In the genomic region with DNA sequence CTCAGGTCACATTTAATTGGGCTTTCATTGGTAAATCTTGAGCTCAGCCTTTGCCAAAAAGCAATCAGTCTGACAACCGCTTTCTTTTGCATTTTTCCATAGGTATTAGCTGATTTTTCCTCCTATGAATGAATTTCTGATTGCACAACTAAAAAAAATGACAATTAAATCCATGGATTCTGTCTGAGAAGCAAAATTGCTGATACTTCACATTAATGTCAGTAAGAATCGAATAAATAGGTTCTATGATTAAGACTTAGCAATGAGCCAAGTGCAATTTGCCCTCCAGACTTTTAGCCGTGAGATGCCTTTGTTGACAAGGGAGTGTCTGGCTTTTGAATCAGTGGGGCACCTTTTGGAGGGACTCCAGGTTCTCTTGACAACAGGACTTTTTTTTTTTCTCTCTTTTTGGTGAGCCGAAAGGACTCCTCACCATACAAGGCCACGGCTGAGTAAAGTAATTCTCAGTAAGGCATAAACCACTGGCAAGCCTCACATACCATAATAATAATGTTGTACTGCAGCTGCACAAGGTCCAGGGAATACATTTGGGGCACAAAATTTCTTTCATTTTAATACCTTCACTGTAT, we compare ENCODE assay signal across 13 cellular contexts.
DNase-seq lines count a peak whose midpoint lies in the region; ATAC-seq lines count a peak whose summit lies in the region.
"Had no signal": no experiment of that assay in that cellular context is flagged by ENCODE, and none has a peak within 500 bp of the region (broad histone marks: within the 10 kb centered on the region; RNA-seq: fewer than 3 reads in every experiment).

No MANE protein-coding gene starts in this region.

- 0 out of 2 replicates have a peak overlapping the region, but pooled peaks have one; percentile 12 for H3K27ac ChIP-seq in SK-N-MC
- H3K27ac ChIP-seq in muscle layer of colon (ENCODE audit: low read depth, low read length): peak overlapping the region; percentile 92
- H3K27ac ChIP-seq: BLaER1 had no signal

- peak overlapping the region; percentile 20; the same call in 1 of the 2 replicates for H3K4me3 ChIP-seq in SK-N-MC
- H3K4me3 ChIP-seq in muscle layer of colon (ENCODE audit: low read depth in 1 of 2, low read length in 2 of 2): peak overlapping the region in 1 of 2 donors; percentile 31
- H3K4me3 ChIP-seq: BLaER1 had no signal

- H3K9me3 ChIP-seq in SK-N-MC (ENCODE audit: low read depth, low read length) (no peaks in the 10 kb centered on the region), muscle layer of colon (ENCODE audit: low read length) (no peaks in the 10 kb centered on the region)
- H3K9me3 ChIP-seq: BLaER1 had no signal

- H3K36me3 ChIP-seq in SK-N-MC (ENCODE audit: insufficient read depth, low read length) (no peaks in the 10 kb centered on the region), muscle layer of colon (ENCODE audit: insufficient read depth, low read length) (no peaks in the 10 kb centered on the region)
- H3K36me3 ChIP-seq: BLaER1 had no signal

- DNase-seq in ELF-1 (ENCODE audit: low read depth, low spot score) (peak; percentile 53), NCI-H1930 (lab: John Stamatoyannopoulos, UW) (peak; percentile 56 to 70), SK-N-MC (ENCODE audit: low read depth, low spot score) (no peak), NOMO-1 treated with dmso at 0.1 percent for 144 hours (lab: John Stamatoyannopoulos, UW; ENCODE audit: unreplicated experiment) (no peak)
- DNase-seq: activated CD4-positive, CD25-positive, alpha-beta regulatory T cell treated with anti-CD3 and anti-CD28 coated beads, Interleukin-2, amount 50 U/mL, for 72 hours; MM.1S; stimulated activated CD4-positive, alpha-beta T cell treated with anti-CD3 and anti-CD28 coated beads, Interleukin-4, amount 100 ng/mL, for 1 hour; stimulated activated naive B cell treated with anti-CD40 and anti-IgM and Interleukin-4, amounts not matched to agents 10 μg/mL and 1 μg/mL and 100 μg/mL, for 72 hours had no signal

- no peaks in the 10 kb centered on the region for H3K27me3 ChIP-seq in muscle layer of colon (ENCODE audit: control insufficient read depth in 1 of 2, insufficient read depth in 2 of 2, low read length in 2 of 2)
- H3K27me3 ChIP-seq: BLaER1 had no signal

- H3K9ac ChIP-seq in SK-N-MC (ENCODE audit: insufficient read length) (peak overlapping the region; percentile 1), muscle layer of colon (ENCODE audit: low read length) (peak overlapping the region; percentile 20)
- H3K9ac ChIP-seq: BLaER1 had no signal

- no peak for ATAC-seq in GM19463 (IDR thresholded peaks at IDR 0.05; ENCODE audit: unreplicated experiment)
- no peak for ATAC-seq in GM18519 (IDR thresholded peaks at IDR 0.05; ENCODE audit: low FRiP score, unreplicated experiment)
- no peak for ATAC-seq in GM18907 (IDR thresholded peaks at IDR 0.05; ENCODE audit: unreplicated experiment)
- ATAC-seq: stimulated activated naive B cell treated with anti-CD40 and anti-IgM and Interleukin-4, amounts not matched to agents 10 μg/mL and 1 μg/mL and 100 μg/mL, for 72 hours had no signal

- peaks cover 62% of the 10 kb centered on the region for H3K4me1 ChIP-seq in muscle layer of colon (ENCODE audit: insufficient read depth, low read length)

Comparison
In these comparisons a context has a peak if more than half of its experiments do, and no peak if none do; other contexts are left out.
1. DNase-seq: peak in ELF-1 (single experiment) and NCI-H1930 (2 of 2); none in SK-N-MC (single experiment) and NOMO-1 treated with dmso at 0.1 percent for 144 hours (single experiment).